Comparison of ENCODE assay signal across 15 cellular contexts in genomic region chr9:121954477-121955175, GRCh38.
A peak's percentile ranks its signal among the peaks of the same experiment; 100 is the strongest.
DNase-seq lines count a peak whose midpoint lies in the region; ATAC-seq and TF ChIP-seq lines count a peak whose summit lies in the region.
"Had no signal": no experiment of that assay in that cellular context is flagged by ENCODE, and none has a peak within 500 bp of the region (broad histone marks: within the 10 kb centered on the region; RNA-seq: fewer than 3 reads in every experiment).

No MANE protein-coding gene starts in this region.

- H3K79me2 ChIP-seq in H9 (ENCODE audit: insufficient read depth, low read length) = no peaks in the 10 kb centered on the region

- H3K4me2 ChIP-seq in H9 (ENCODE audit: insufficient read depth, insufficient read length, low read length) = no peak overlapping the region

- TF ChIP-seq CTCF in fibroblast of pulmonary artery (IDR thresholded peaks at IDR 0.05; ENCODE audit: low read length, missing control alignments) (no peak), H9 (conservative IDR thresholded peaks at IDR 0.05) (no peak)

- H4K5ac ChIP-seq in H9 (ENCODE audit: insufficient read length, low read depth, low read length) = no peak overlapping the region

- no peak overlapping the region for H3K56ac ChIP-seq in H9 (ENCODE audit: insufficient read length, low read depth, low read length)

- no peak overlapping the region for H3K23ac ChIP-seq in H9 (ENCODE audit: insufficient read length, low read depth, low read length)

- no peaks in the 10 kb centered on the region for H3K4me1 ChIP-seq in H9 (ENCODE audit: insufficient read depth, low read length)
- H3K4me1 ChIP-seq: ascending aorta had no signal

- H3K27me3 ChIP-seq in H9 (ENCODE audit: insufficient read depth, low read length) = no peaks in the 10 kb centered on the region
- H3K27me3 ChIP-seq: ascending aorta, BE2C had no signal

- no peak overlapping the region for H2BK12ac ChIP-seq in H9 (ENCODE audit: insufficient read length, low read depth, low read length)

- no peak overlapping the region for H3K14ac ChIP-seq in H9 (ENCODE audit: insufficient read depth, low read length)

- DNase-seq in Ammon's horn (ENCODE audit: low spot score) = peak; percentile 52
- DNase-seq in RPMI7951 (ENCODE audit: low read depth) = peak; percentile 75
- peak; percentile 88 for DNase-seq in fibroblast of pulmonary artery (ENCODE audit: low read depth)
- peak; percentile 66 for DNase-seq in pons (ENCODE audit: low spot score)
- no peak for DNase-seq in H9
- DNase-seq: BE2C; naive thymus-derived CD4-positive, alpha-beta T cell; NCI-H524 treated with DMSO at 0.1 percent for 48 hours; SHP77 treated with DMSO at 0.1 percent for 48 hours; WERI-Rb-1 had no signal

- H2AK5ac ChIP-seq in H9 (ENCODE audit: insufficient read length, low read length) = no peak overlapping the region

- no peak overlapping the region for H3K4me3 ChIP-seq in fibroblast of pulmonary artery (replicated peaks; ENCODE audit: low read depth, low read length)
- H3K4me3 ChIP-seq: ascending aorta had no signal

- no peak overlapping the region for H3K18ac ChIP-seq in H9 (ENCODE audit: insufficient read length, low read depth, low read length)

- no peak overlapping the region for H3K27ac ChIP-seq in H9 (ENCODE audit: insufficient read length, low read depth, low read length)
- H3K27ac ChIP-seq: ascending aorta, epithelial cell of prostate, WERI-Rb-1 had no signal

- no peak overlapping the region for H3K27ac Mint-ChIP-seq in H9
- H3K27ac Mint-ChIP-seq: naive thymus-derived CD4-positive, alpha-beta T cell had no signal

- no peaks in the 10 kb centered on the region for H3K79me1 ChIP-seq in H9 (ENCODE audit: insufficient read depth, low read depth, low read length, poor library complexity, severe bottlenecking)

- ATAC-seq in HG03460 (IDR thresholded peaks at IDR 0.05; ENCODE audit: unreplicated experiment) = no peak
- no peak for ATAC-seq in HG02642 (IDR thresholded peaks at IDR 0.05; ENCODE audit: poor library complexity, unreplicated experiment)
- ATAC-seq in HG03354 (IDR thresholded peaks at IDR 0.05; ENCODE audit: poor library complexity, severe bottlenecking, unreplicated experiment) = no peak
- ATAC-seq: naive thymus-derived CD4-positive, alpha-beta T cell had no signal

- peaks cover 12% of the 10 kb centered on the region for H3K27me3 Mint-ChIP-seq in H9 (ENCODE audit: low read depth)
- H3K27me3 Mint-ChIP-seq: naive thymus-derived CD4-positive, alpha-beta T cell had no signal

- no peak overlapping the region for H2BK5ac ChIP-seq in H9 (ENCODE audit: insufficient read length, low read length)

- no CpG with 5 or more reads among the region's 8 CpGs for WGBS in H9 (ENCODE audit: extremely low coverage, insufficient read length, low lambda C conversion rate)

- no peak overlapping the region for H4K8ac ChIP-seq in H9 (replicated peaks; ENCODE audit: insufficient read length, low read depth, low read length)

- H3K9me3 ChIP-seq in H9 (ENCODE audit: control insufficient read depth, low read depth, low read length) = no peaks in the 10 kb centered on the region
- H3K9me3 ChIP-seq: ascending aorta, BE2C had no signal

- no peak overlapping the region for H2BK120ac ChIP-seq in H9 (ENCODE audit: low read depth, low read length, poor library complexity, severe bottlenecking)

- no peak overlapping the region for H3K4me3 Mint-ChIP-seq in H9
- H3K4me3 Mint-ChIP-seq: naive thymus-derived CD4-positive, alpha-beta T cell had no signal

- no peak overlapping the region for H2AFZ ChIP-seq in H9 (ENCODE audit: low read length)

- H4K20me1 ChIP-seq in H9 (ENCODE audit: control insufficient read depth, insufficient read depth, insufficient read length) = no peaks in the 10 kb centered on the region

- H2BK15ac ChIP-seq in H9 (ENCODE audit: low read depth, low read length) = no peak overlapping the region

- H3K9me3 Mint-ChIP-seq in H9 = no peaks in the 10 kb centered on the region
- H3K9me3 Mint-ChIP-seq: naive thymus-derived CD4-positive, alpha-beta T cell had no signal

- no peak overlapping the region for H3K9ac ChIP-seq in H9 (ENCODE audit: extremely low read depth, insufficient read length, low read length)

- H4K91ac ChIP-seq in H9 (ENCODE audit: insufficient read length, low read depth, low read length) = no peak overlapping the region

- no peak overlapping the region for H3K4ac ChIP-seq in H9 (ENCODE audit: low read depth, low read length)

- peaks cover 2 to 5% of the 10 kb centered on the region in 2 experiments; a peak in 2 of 4 replicates for H3K4me1 Mint-ChIP-seq in H9

- no peak overlapping the region for H2BK20ac ChIP-seq in H9 (ENCODE audit: low read depth, low read length, poor library complexity, severe bottlenecking)

- no peaks in the 10 kb centered on the region for H3K36me3 Mint-ChIP-seq in H9 (ENCODE audit: insufficient read depth in 1 of 3, low read depth in 3 of 3)

- H3K23me2 ChIP-seq in H9 (ENCODE audit: insufficient read length, low read depth, low read length, poor library complexity, severe bottlenecking) = no peaks in the 10 kb centered on the region

- H3T11ph ChIP-seq in H9 (ENCODE audit: low read length) = no peak overlapping the region
